Comparison of ENCODE assay signal across 29 cellular contexts in genomic region chr4:36333303-36333877, GRCh38. TPM values are rescaled to one million over a fixed set of nuclear protein-coding genes. Genes with fewer than 3 reads are reported as not detected.
DNase-seq lines count a peak whose midpoint lies in the region; ATAC-seq and TF ChIP-seq lines count a peak whose summit lies in the region.
"Had no signal": no experiment of that assay in that cellular context is flagged by ENCODE, and none has a peak within 500 bp of the region (broad histone marks: within the 10 kb centered on the region; RNA-seq: fewer than 3 reads in every experiment).

No MANE protein-coding gene starts in this region.

- no peak overlapping the region for H3K4me3 Mint-ChIP-seq in CD4-positive, alpha-beta T cell
- H3K4me3 Mint-ChIP-seq in T-helper 17 cell: no peak overlapping the region
- H3K4me3 Mint-ChIP-seq: natural killer cell had no signal

- H2BK5ac ChIP-seq in trophoblast cell (ENCODE audit: low read depth, low read length, poor library complexity): no peak overlapping the region

- no peak for DNase-seq in CD4-positive, alpha-beta T cell
- DNase-seq in T-helper 17 cell: no peak
- no peak for DNase-seq in trophoblast cell
- DNase-seq in NOMO-1 treated with DMSO at 0.1 percent for 48 hours (lab: John Stamatoyannopoulos, UW; ENCODE audit: unreplicated experiment): no peak
- no peak for DNase-seq in colonic mucosa
- no peak for DNase-seq in aorta
- DNase-seq in vagina (ENCODE audit: extremely low spot score in 2 of 2): no peak
- DNase-seq: activated CD4-positive, CD25-positive, alpha-beta regulatory T cell treated with anti-CD3 and anti-CD28 coated beads, Interleukin-2, amount 50 U/mL, for 72 hours; activated effector memory CD4-positive, alpha-beta T cell treated with anti-CD3 and anti-CD28 coated beads, Interleukin-2, amount 50 U/mL, for 16 hours; body of pancreas; Calu3; effector CD4-positive, alpha-beta T cell; glutamatergic neuron; natural killer cell; NCI-H1436; NCI-H2081 treated with DMSO at 0.1 percent for 48 hours; NCI-H345; NCI-H748 treated with DMSO at 0.1 percent for 48 hours; RPMI8226; stomach; transverse colon had no signal

- no peak overlapping the region for H3K27ac ChIP-seq in CD4-positive, alpha-beta T cell (ENCODE audit: low read depth, low read length)
- no peak overlapping the region for H3K27ac ChIP-seq in trophoblast cell (ENCODE audit: low read depth, low read length)
- no peak overlapping the region for H3K27ac ChIP-seq in colonic mucosa
- H3K27ac ChIP-seq in aorta (ENCODE audit: low read depth in 1 of 2, low read length in 2 of 2): no peak overlapping the region
- H3K27ac ChIP-seq in vagina: no peak overlapping the region
- H3K27ac ChIP-seq: body of pancreas, C4-2B, epithelial cell of prostate, SJSA1, stomach, transverse colon had no signal

- POLR2A ChIA-PET in CD4-positive, alpha-beta T cell (lab: Charles Lee): interaction anchor here (0.7 kb wide), 1 partner anchor 89 kb away, joined by 4 read pairs; the partner anchor contains the start of gene ARAP2

- H2BK12ac ChIP-seq in trophoblast cell (ENCODE audit: low read length): no peak overlapping the region

- intact Hi-C loops in CD4-positive, alpha-beta T cell (cut with DNase I, micrococcal nuclease): no loop called here
- intact Hi-C loops in colonic mucosa (cut with DNase I): no loop called here
- intact Hi-C loops in aorta (cut with DNase I): no loop called here
- intact Hi-C loops in vagina (cut with DNase I): no loop called here

- H3K23ac ChIP-seq in trophoblast cell (ENCODE audit: low read length): no peak overlapping the region

- H3K36me3 ChIP-seq in trophoblast cell (ENCODE audit: control insufficient read depth in 1 of 2, insufficient read depth in 2 of 2, low read length in 2 of 2) (no peaks in the 10 kb centered on the region), colonic mucosa (no peaks in the 10 kb centered on the region), aorta (ENCODE audit: control insufficient read depth in 1 of 2, insufficient read depth in 2 of 2, low read length in 1 of 2) (no peaks in the 10 kb centered on the region), vagina (no peaks in the 10 kb centered on the region)
- H3K36me3 ChIP-seq: HAP-1, SJSA1, stomach, transverse colon had no signal

- no peak overlapping the region for H3K4me2 ChIP-seq in trophoblast cell (ENCODE audit: low read length)

- no peak overlapping the region for H2AK5ac ChIP-seq in trophoblast cell (ENCODE audit: low read length)

- H3K4ac ChIP-seq in trophoblast cell (ENCODE audit: low read depth, low read length): no peak overlapping the region

- CTCF ChIA-PET in CD4-positive, alpha-beta T cell (lab: Charles Lee): interaction anchor here (1.2 kb wide), 1 partner anchor 8 kb away, joined by 4 read pairs; no protein-coding TSS in a partner anchor

- H3K9me3 ChIP-seq in CD4-positive, alpha-beta T cell (ENCODE audit: control insufficient read depth, low read length): no peaks in the 10 kb centered on the region
- H3K9me3 ChIP-seq in T-helper 17 cell (ENCODE audit: control insufficient read depth, low read length, poor library complexity, severe bottlenecking): no peaks in the 10 kb centered on the region
- no peaks in the 10 kb centered on the region for H3K9me3 ChIP-seq in trophoblast cell (ENCODE audit: insufficient read depth, low read depth, low read length)
- no peaks in the 10 kb centered on the region for H3K9me3 ChIP-seq in colonic mucosa
- H3K9me3 ChIP-seq in aorta (ENCODE audit: control insufficient read depth, low read length): no peaks in the 10 kb centered on the region
- H3K9me3 ChIP-seq in vagina: no peaks in the 10 kb centered on the region
- H3K9me3 ChIP-seq: body of pancreas, HAP-1, SJSA1, stomach, transverse colon had no signal

- H4K8ac ChIP-seq in trophoblast cell (ENCODE audit: low read depth, low read length): no peak overlapping the region

- H3K79me2 ChIP-seq in trophoblast cell (ENCODE audit: control insufficient read depth, insufficient read depth, low read length, poor library complexity): no peaks in the 10 kb centered on the region

- no CpG with 5 or more reads among the region's 6 CpGs for WGBS in trophoblast cell (ENCODE audit: extremely low coverage, insufficient coverage, insufficient read length)
- 82 to 88% methylated on average over 6 of the region's 6 CpGs for WGBS in aorta, 2 donors

- H3K9ac ChIP-seq in trophoblast cell (ENCODE audit: low read length) (no peak overlapping the region), colonic mucosa (ENCODE audit: low read depth in 2 of 2, low read length in 2 of 2) (no peak overlapping the region)

- H4K91ac ChIP-seq in trophoblast cell (ENCODE audit: low read depth, low read length): no peak overlapping the region

- no peak overlapping the region for H2AFZ ChIP-seq in trophoblast cell (ENCODE audit: insufficient read depth, low read length, poor library complexity)

- TF ChIP-seq CTCF in CD4-positive, alpha-beta T cell (IDR thresholded peaks at IDR 0.05): no peak
- TF ChIP-seq CTCF in colonic mucosa (IDR thresholded peaks at IDR 0.05): no peak
- TF ChIP-seq CTCF in vagina (IDR thresholded peaks at IDR 0.05): no peak

- ATAC-seq in CD4-positive, alpha-beta T cell (ENCODE audit: poor library complexity): peak; percentile 32
- ATAC-seq in GM18868 (IDR thresholded peaks at IDR 0.05; ENCODE audit: unreplicated experiment) (peak; percentile 2), T-helper 17 cell (peak; percentile 30), aorta (ENCODE audit: low FRiP score) (no peak)
- ATAC-seq: body of pancreas had no signal

- H3K27me3 Mint-ChIP-seq in CD4-positive, alpha-beta T cell: no peaks in the 10 kb centered on the region
- H3K27me3 Mint-ChIP-seq in T-helper 17 cell: no peaks in the 10 kb centered on the region

- no peaks in the 10 kb centered on the region for H3K79me1 ChIP-seq in trophoblast cell (ENCODE audit: low read length)

- H3K27ac Mint-ChIP-seq in CD4-positive, alpha-beta T cell: no peak overlapping the region
- peak overlapping the region; percentile 8 for H3K27ac Mint-ChIP-seq in T-helper 17 cell
- H3K27ac Mint-ChIP-seq: natural killer cell had no signal

- H2BK120ac ChIP-seq in trophoblast cell (ENCODE audit: insufficient read depth, low read length, poor library complexity): no peak overlapping the region

- H3K36me3 Mint-ChIP-seq in CD4-positive, alpha-beta T cell (ENCODE audit: low read depth): no peaks in the 10 kb centered on the region
- H3K36me3 Mint-ChIP-seq in T-helper 17 cell (ENCODE audit: low read depth): no peaks in the 10 kb centered on the region
- H3K36me3 Mint-ChIP-seq: natural killer cell had no signal

- no peak overlapping the region for H3K18ac ChIP-seq in trophoblast cell (ENCODE audit: low read length)

- H3K4me1 ChIP-seq in trophoblast cell (ENCODE audit: control insufficient read depth in 1 of 2, insufficient read depth in 2 of 2, low read length in 2 of 2) (peaks cover 3 to 4% of the 10 kb centered on the region in 2 experiments), colonic mucosa (no peaks in the 10 kb centered on the region), aorta (ENCODE audit: control insufficient read depth in 1 of 2, insufficient read depth in 2 of 2, low read length in 2 of 2) (no peaks in the 10 kb centered on the region), vagina (no peaks in the 10 kb centered on the region)
- H3K4me1 ChIP-seq: body of pancreas, HAP-1, SJSA1, stomach, transverse colon had no signal

- no peaks in the 10 kb centered on the region for H3K27me3 ChIP-seq in CD4-positive, alpha-beta T cell (ENCODE audit: control insufficient read depth, insufficient read depth, low read length)
- H3K27me3 ChIP-seq in trophoblast cell (ENCODE audit: insufficient read depth, low read length) (no peaks in the 10 kb centered on the region), colonic mucosa (no peaks in the 10 kb centered on the region), aorta (ENCODE audit: control insufficient read depth in 1 of 2, insufficient read depth in 2 of 2, low read length in 1 of 2) (peaks cover 0 to 2% of the 10 kb centered on the region in 2 donors), vagina (no peaks in the 10 kb centered on the region)
- H3K27me3 ChIP-seq: body of pancreas, SJSA1, stomach, transverse colon had no signal

- peak overlapping the region; percentile 20 for H3K4me3 ChIP-seq in trophoblast cell (ENCODE audit: low read depth, low read length)
- no peak overlapping the region for H3K4me3 ChIP-seq in colonic mucosa
- no peak overlapping the region for H3K4me3 ChIP-seq in aorta (ENCODE audit: low read length in 2 of 2)
- H3K4me3 ChIP-seq in vagina: no peak overlapping the region
- H3K4me3 ChIP-seq: body of pancreas, HAP-1, lung, SJSA1, stomach, transverse colon had no signal

- H4K12ac ChIP-seq in trophoblast cell (ENCODE audit: low read depth, low read length): no peak overlapping the region

- no peaks in the 10 kb centered on the region for H3K9me3 Mint-ChIP-seq in CD4-positive, alpha-beta T cell
- H3K9me3 Mint-ChIP-seq: natural killer cell had no signal

- peaks cover 19% of the 10 kb centered on the region for H3K4me1 Mint-ChIP-seq in CD4-positive, alpha-beta T cell (ENCODE audit: low read depth)
- peaks cover 19% of the 10 kb centered on the region for H3K4me1 Mint-ChIP-seq in T-helper 17 cell

- no peak for TF ChIP-seq POLR2A in vagina (IDR thresholded peaks at IDR 0.05)

- no peak overlapping the region for H3K14ac ChIP-seq in trophoblast cell (ENCODE audit: low read length)

RNA-seq across cellular contexts. Expression of gene DTHD1, which starts 52.0 kb away (rescaled TPM):
- under 1 TPM; 0.11 to 0.16 TPM for total RNA-seq in CD4-positive, alpha-beta T cell
- under 1 TPM; 0.22 to 0.52 TPM for total RNA-seq in T-helper 17 cell
- polyA plus RNA-seq in trophoblast cell (2013): not detected in 2 replicates
- total RNA-seq in colonic mucosa: under 1 TPM in 1 of 2 donors, not detected in 1; 0.08 TPM
- total RNA-seq in aorta: 1 to 10 TPM in 1 of 2 donors, under 1 TPM in 1; 0.58 to 1.0 TPM
- polyA plus RNA-seq in aorta: not detected
- total RNA-seq in vagina: 0.49 TPM
- total RNA-seq: Calu3, Daoy, kidney epithelial cell, SJSA1 had no signal
- polyA plus RNA-seq: stomach had no signal
